In genomic region chr1:204018460-204018859, GRCh38 we compare ENCODE assay signal across 22 cellular contexts. TPM values are rescaled to one million over a fixed set of nuclear protein-coding genes. Genes with fewer than 3 reads are reported as not detected.
DNase-seq lines count a peak whose midpoint lies in the region; ATAC-seq and TF ChIP-seq lines count a peak whose summit lies in the region.
"Had no signal": no experiment of that assay in that cellular context is flagged by ENCODE, and none has a peak within 500 bp of the region (broad histone marks: within the 10 kb centered on the region; RNA-seq: fewer than 3 reads in every experiment).

No MANE protein-coding gene starts in this region.

- H2AFZ ChIP-seq in GM23338 (peak overlapping the region; percentile 4; the same call in 1 of the 2 replicates), parathyroid adenoma (peak overlapping the region; percentile 58)

- CTCF ChIA-PET in HEK293 (lab: Yijun Ruan, JAX), result no interaction called here

- H3K4me3 ChIP-seq in GM23338 (no peak overlapping the region), HEK293 (ENCODE audit: low read depth, low read length) (no peak overlapping the region), endodermal cell (ENCODE audit: low read length) (peak overlapping the region; percentile 71), parathyroid adenoma (ENCODE audit: low read depth, low read length) (no peak overlapping the region), right cardiac atrium (ENCODE audit: low read length) (no peak overlapping the region), testis (no peak overlapping the region)
- H3K4me3 ChIP-seq: GM12878, HAP-1 had no signal

- no peaks in the 10 kb centered on the region for H3F3A ChIP-seq in GM23338 (replicated peaks; ENCODE audit: low read depth)

- H3K36me3 ChIP-seq in GM23338 (ENCODE audit: insufficient read depth) (no peaks in the 10 kb centered on the region), HEK293 (ENCODE audit: control insufficient read depth in 2 of 2, insufficient read depth in 1 of 2, low read length in 2 of 2) (no peaks in the 10 kb centered on the region), endodermal cell (ENCODE audit: control insufficient read depth, insufficient read depth, low read length) (no peaks in the 10 kb centered on the region), parathyroid adenoma (ENCODE audit: control insufficient read depth, insufficient read depth, low read length) (no peaks in the 10 kb centered on the region), testis (ENCODE audit: low read depth, missing control alignments) (no peaks in the 10 kb centered on the region)
- H3K36me3 ChIP-seq: BE2C, HAP-1 had no signal

- H3K9ac ChIP-seq in endodermal cell (ENCODE audit: extremely low read depth, low read length, poor library complexity, severe bottlenecking) (no peak overlapping the region), parathyroid adenoma (no peak overlapping the region)

- H3K27me3 Mint-ChIP-seq in GM23338 (ENCODE audit: insufficient read depth, low read depth, poor library complexity) (peaks cover 4% of the 10 kb centered on the region), endodermal cell (ENCODE audit: insufficient read depth) (no peaks in the 10 kb centered on the region)

- no peaks in the 10 kb centered on the region for H3K9me3 ChIP-seq in HEK293 (ENCODE audit: control insufficient read depth, insufficient read depth, low read depth, low read length)
- H3K9me3 ChIP-seq in endodermal cell (ENCODE audit: control insufficient read depth, low read length), result peaks cover 13% of the 10 kb centered on the region
- no peaks in the 10 kb centered on the region for H3K9me3 ChIP-seq in parathyroid adenoma (ENCODE audit: control insufficient read depth, low read length)
- H3K9me3 ChIP-seq in right cardiac atrium (ENCODE audit: control insufficient read depth, low read length), result no peaks in the 10 kb centered on the region
- H3K9me3 ChIP-seq in testis, result no peaks in the 10 kb centered on the region
- H3K9me3 ChIP-seq: BE2C had no signal

- WGBS in endodermal cell (ENCODE audit: insufficient coverage in 1 of 2, insufficient read length in 1 of 2), 2 experiments, result 67 to 85% methylated on average over 1 to 2 of the region's 2 CpGs
- WGBS in right cardiac atrium, result 67% methylated on average over 2 of the region's 2 CpGs
- 63 to 70% methylated on average over 2 of the region's 2 CpGs for WGBS in testis, 2 donors

- H3K36me3 Mint-ChIP-seq in GM23338 (ENCODE audit: low read depth) (no peaks in the 10 kb centered on the region), endodermal cell (ENCODE audit: low read depth) (no peaks in the 10 kb centered on the region)
- H3K36me3 Mint-ChIP-seq: CD4-positive, CD25-positive, alpha-beta regulatory T cell; CD8-positive, alpha-beta memory T cell had no signal

- 0 out of 2 replicates have a peak, but pooled peaks cover 6% of the 10 kb centered on the region for H3K9me2 ChIP-seq in GM23338 (ENCODE audit: insufficient read depth)

- H3K4me1 ChIP-seq in GM23338 (ENCODE audit: insufficient read depth) (peaks cover 10% of the 10 kb centered on the region; the same call in 1 of the 2 replicates), HEK293 (ENCODE audit: control insufficient read depth, insufficient read depth, low read length) (no peaks in the 10 kb centered on the region), endodermal cell (ENCODE audit: control insufficient read depth, insufficient read depth, low read length) (peaks cover 5% of the 10 kb centered on the region), parathyroid adenoma (no peaks in the 10 kb centered on the region), right cardiac atrium (ENCODE audit: control insufficient read depth, insufficient read depth, low read length) (no peaks in the 10 kb centered on the region), testis (peaks cover 4% of the 10 kb centered on the region)
- H3K4me1 ChIP-seq: BE2C had no signal

- no peak for DNase-seq in GM23338 (ENCODE audit: low spot score)
- DNase-seq in endodermal cell, result no peak
- no peak for DNase-seq in NCI-H2227 treated with DMSO at 0.1 percent for 48 hours (lab: John Stamatoyannopoulos, UW)
- no peak for DNase-seq in right cardiac atrium
- DNase-seq in HCEC 1CT, result no peak
- DNase-seq in testis, result no peak
- DNase-seq: ACHN; BE2C; C1 segment of cervical spinal cord; CD4-positive, CD25-positive, alpha-beta regulatory T cell; CD8-positive, alpha-beta memory T cell; COR-L47; DMS 273 treated with DMSO at 0.1 percent for 48 hours; DMS53; DND-41; EL; IMR-90 had no signal

- H3K79me2 ChIP-seq in GM23338 (replicated peaks; ENCODE audit: insufficient read depth), result no peaks in the 10 kb centered on the region
- no peaks in the 10 kb centered on the region for H3K79me2 ChIP-seq in parathyroid adenoma

- TF ChIP-seq POLR2A in testis (IDR thresholded peaks at IDR 0.05), result no peak

- H3K4me2 ChIP-seq in GM23338, result peak overlapping the region; percentile 23; the same call in 1 of the 2 replicates
- no peak overlapping the region for H3K4me2 ChIP-seq in parathyroid adenoma (ENCODE audit: low read length)

- no peak for TF ChIP-seq CTCF in GM23338 (conservative IDR thresholded peaks at IDR 0.05; ENCODE audit: low read depth in 2 of 2)
- no peak for TF ChIP-seq CTCF in HEK293 (tag by site-specific recombination; IDR thresholded peaks at IDR 0.05)
- TF ChIP-seq CTCF in endodermal cell (conservative IDR thresholded peaks at IDR 0.05), result no peak
- TF ChIP-seq CTCF in parathyroid adenoma (IDR thresholded peaks at IDR 0.05), result no peak
- no peak for TF ChIP-seq CTCF in testis (IDR thresholded peaks at IDR 0.05)

- H3K27ac Mint-ChIP-seq in GM23338, result no peak overlapping the region
- H3K27ac Mint-ChIP-seq in endodermal cell, result peak overlapping the region; percentile 15
- H3K27ac Mint-ChIP-seq: CD4-positive, CD25-positive, alpha-beta regulatory T cell had no signal

- peaks cover 9% of the 10 kb centered on the region; the same call in 2 of the 3 replicates for H3K4me1 Mint-ChIP-seq in GM23338
- peaks cover 30% of the 10 kb centered on the region for H3K4me1 Mint-ChIP-seq in endodermal cell
- H3K4me1 Mint-ChIP-seq: CD4-positive, CD25-positive, alpha-beta regulatory T cell; CD8-positive, alpha-beta memory T cell had no signal

- H3K4me3 Mint-ChIP-seq in GM23338 (no peak overlapping the region), endodermal cell (peak overlapping the region; percentile 30)
- H3K4me3 Mint-ChIP-seq: CD4-positive, CD25-positive, alpha-beta regulatory T cell; CD8-positive, alpha-beta memory T cell had no signal

- H3K27me3 ChIP-seq in GM23338 (ENCODE audit: insufficient read depth) (no peaks in the 10 kb centered on the region), endodermal cell (ENCODE audit: control insufficient read depth, insufficient read depth, low read length, poor library complexity, severe bottlenecking) (no peaks in the 10 kb centered on the region), parathyroid adenoma (ENCODE audit: control insufficient read depth, insufficient read depth, low read length) (no peaks in the 10 kb centered on the region), right cardiac atrium (ENCODE audit: control insufficient read depth, insufficient read depth) (no peaks in the 10 kb centered on the region), testis (no peaks in the 10 kb centered on the region)

- intact Hi-C loops in right cardiac atrium (cut with DNase I), result no loop called here
- intact Hi-C loops in testis (cut with DNase I; ENCODE audit: low total_unique reads), result no loop called here

- no peak overlapping the region for H3K27ac ChIP-seq in GM23338 (ENCODE audit: low read depth)
- no peak overlapping the region for H3K27ac ChIP-seq in HEK293 (ENCODE audit: extremely low read depth, low read depth, low read length)
- no peak overlapping the region for H3K27ac ChIP-seq in endodermal cell (ENCODE audit: low read depth, low read length)
- no peak overlapping the region for H3K27ac ChIP-seq in parathyroid adenoma
- H3K27ac ChIP-seq in right cardiac atrium (ENCODE audit: low read length), result no peak overlapping the region
- H3K27ac ChIP-seq in testis, result no peak overlapping the region

- ATAC-seq in GM23338, result peak; percentile 32; the same call in 2 of the 3 replicates
- ATAC-seq in right cardiac atrium, result no peak
- ATAC-seq: GM12878 had no signal

- POLR2A ChIA-PET in HEK293 (lab: Yijun Ruan, JAX), result no interaction called here

- H3K9me3 Mint-ChIP-seq in GM23338, result no peaks in the 10 kb centered on the region
- peaks cover 2% of the 10 kb centered on the region for H3K9me3 Mint-ChIP-seq in endodermal cell
- H3K9me3 Mint-ChIP-seq: CD8-positive, alpha-beta memory T cell had no signal

- H4K20me1 ChIP-seq in GM23338 (replicated peaks; ENCODE audit: insufficient read depth), result no peaks in the 10 kb centered on the region

TF ChIP-seq in GM23338, 12 proteins besides CTCF, POLR2A, EP300 and RAD21 (continues in another document):
- TF ChIP-seq NANOG (IDR thresholded peaks at IDR 0.05; ENCODE audit: borderline replicate concordance), result no peak

TF ChIP-seq in HEK293, 187 proteins besides CTCF, POLR2A, EP300 and RAD21:
- TF ChIP-seq ZNF777 (tag by site-specific recombination; IDR thresholded peaks at IDR 0.05; ENCODE audit: borderline replicate concordance), result no peak
- TF ChIP-seq ZNF692 (tag by site-specific recombination; IDR thresholded peaks at IDR 0.05), result peak; percentile 71
- peak; percentile 51; the same call in 1 of the 2 replicates for TF ChIP-seq ZFP69B (tag by site-specific recombination; IDR thresholded peaks at IDR 0.05)
TF ChIP-seq in HEK293: peak in this region for 2.

RNA-seq across cellular contexts. Expression of gene SOX13, which starts 54.5 kb away (rescaled TPM):
- total RNA-seq in GM23338 (2014; rRNA removed; shearing (Covaris generic)), result 105 and 123 TPM in 2 replicates
- polyA plus RNA-seq in GM23338 (2016; fragmentation: Nextera tagmentation; extraction: Ambion mirVana) (28.6 and 32.3 TPM in 2 replicates), right cardiac atrium (9.4 TPM), testis (ENCODE audit: insufficient read depth, low read depth, low replicate concordance) (17.8 TPM)
- total RNA-seq in endodermal cell (10 to 100 TPM; 75.3 to 85.3 TPM), right cardiac atrium (10 to 100 TPM; 11.4 to 17.9 (median 12.6) TPM), testis (10 to 100 TPM; 29.1 to 33.4 TPM)
- 70.6 TPM for polyA plus RNA-seq in endodermal cell (2013, experiment 1 of 2)
- polyA plus RNA-seq in endodermal cell (2013, experiment 2 of 2), result 61.4 TPM
- total RNA-seq: G401 had no signal
- polyA plus RNA-seq: CD4-positive, CD25-positive, alpha-beta regulatory T cell had no signal
